Comparison of ENCODE assay signal across 8 cellular contexts in genomic region chr19:8004723-8005513, GRCh38. TPM values are rescaled to one million over a fixed set of nuclear protein-coding genes. Genes with fewer than 3 reads are reported as not detected.
A peak's percentile ranks its signal among the peaks of the same experiment; 100 is the strongest.
DNase-seq lines count a peak whose midpoint lies in the region; ATAC-seq and TF ChIP-seq lines count a peak whose summit lies in the region.

No MANE protein-coding gene starts in this region.

- no peaks in the 10 kb centered on the region for H3K9me3 Mint-ChIP-seq in Calu3 (ENCODE audit: low read depth, unreplicated experiment)
- no peaks in the 10 kb centered on the region for H3K9me3 Mint-ChIP-seq in progenitor cell of endocrine pancreas (ENCODE audit: low read depth)

- peak overlapping the region; percentile 80 for H3K4me3 Mint-ChIP-seq in Calu3 (ENCODE audit: low read depth, unreplicated experiment)
- H3K4me3 Mint-ChIP-seq in progenitor cell of endocrine pancreas (ENCODE audit: low read depth) = peak overlapping the region; percentile 99

- H3K4me1 Mint-ChIP-seq in Calu3 (ENCODE audit: low read depth, unreplicated experiment) = peaks cover 23% of the 10 kb centered on the region
- H3K4me1 Mint-ChIP-seq in progenitor cell of endocrine pancreas (ENCODE audit: low read depth) = peaks cover 26% of the 10 kb centered on the region

- peak; percentile 21 for ATAC-seq in GM21515 (IDR thresholded peaks at IDR 0.05; ENCODE audit: unreplicated experiment)

- intact Hi-C loops in Calu3 (cut with micrococcal nuclease; ENCODE audit: unreplicated experiment) = no loop called here

- no TSS peak for BruUV-seq in Calu3 (replicated peaks; lab: Mats Ljungman, UMichigan)

- peak overlapping the region; percentile 72 for H3K4me3 ChIP-seq in fibroblast of villous mesenchyme (ENCODE audit: low read depth, low read length)

- DNase-seq in Calu3 = no peak
- peak; percentile 51 for DNase-seq in KBM-7
- DNase-seq in activated T-cell treated with anti-CD3 and anti-CD28 coated beads, Interleukin-2, amount 50 U/mL, for 1 hour = peak; percentile 41
- no peak for DNase-seq in fibroblast of villous mesenchyme (ENCODE audit: low read depth)
- no peak for DNase-seq in progenitor cell of endocrine pancreas (ENCODE audit: low spot score, unreplicated experiment)
- no peak for DNase-seq in NCI-H1436 (lab: John Stamatoyannopoulos, UW)
- DNase-seq in cerebellum (ENCODE audit: low spot score) = no peak

- no peak for TF ChIP-seq CTCF in Calu3 (IDR thresholded peaks at IDR 0.05; ENCODE audit: unreplicated experiment)
- TF ChIP-seq CTCF in fibroblast of villous mesenchyme (IDR thresholded peaks at IDR 0.05; ENCODE audit: insufficient read depth, low read depth, low read length) = no peak
- TF ChIP-seq CTCF in progenitor cell of endocrine pancreas (IDR thresholded peaks at IDR 0.05; ENCODE audit: unreplicated experiment) = no peak

- H3K27ac Mint-ChIP-seq in Calu3 (ENCODE audit: unreplicated experiment) (peak overlapping the region; percentile 71), progenitor cell of endocrine pancreas (peak overlapping the region; percentile 98)

- H3K27me3 Mint-ChIP-seq in Calu3 (ENCODE audit: unreplicated experiment) (no peaks in the 10 kb centered on the region), progenitor cell of endocrine pancreas (no peaks in the 10 kb centered on the region)

- CTCF ChIA-PET in Calu3 (lab: Charles Lee) = no interaction called here

- H3K36me3 Mint-ChIP-seq in Calu3 (ENCODE audit: insufficient read depth, unreplicated experiment) = peaks cover 29% of the 10 kb centered on the region
- peaks cover 7% of the 10 kb centered on the region for H3K36me3 Mint-ChIP-seq in progenitor cell of endocrine pancreas (ENCODE audit: insufficient read depth)

- in situ Hi-C loops in KBM-7 (cut with MboI; ENCODE audit: low pct_unique_long_range_greater_than_20kb, low sequenced_read_pairs) = no loop called here

RNA-seq across cellular contexts. Expression of gene ELAVL1, which starts 0.5 kb away (rescaled TPM):
- total RNA-seq in Calu3 (2022) (81.2 and 84.9 TPM in 2 replicates), fibroblast of villous mesenchyme (20.3 and 26.8 TPM in 2 replicates), progenitor cell of endocrine pancreas (125 and 130 TPM in 2 replicates), cerebellum (20.2 TPM)

RNA-seq across cellular contexts. Expression of gene CCL25, which starts 47.6 kb away (rescaled TPM):
- total RNA-seq in Calu3 (2022) (not detected in 2 replicates), fibroblast of villous mesenchyme (not detected in 2 replicates), progenitor cell of endocrine pancreas (not detected in 2 replicates), cerebellum (not detected)

Comparison
In these comparisons a context has a peak if more than half of its experiments do, and no peak if none do; other contexts are left out.
1. DNase-seq: peak in KBM-7 (single experiment) and activated T-cell treated with anti-CD3 and anti-CD28 coated beads, Interleukin-2, amount 50 U/mL, for 1 hour (single experiment); none in Calu3 (single experiment), fibroblast of villous mesenchyme (single experiment), progenitor cell of endocrine pancreas (single experiment), NCI-H1436 (single experiment) and cerebellum (single experiment).